ENCODE assay signal across 8 cellular contexts in the genomic region with DNA sequence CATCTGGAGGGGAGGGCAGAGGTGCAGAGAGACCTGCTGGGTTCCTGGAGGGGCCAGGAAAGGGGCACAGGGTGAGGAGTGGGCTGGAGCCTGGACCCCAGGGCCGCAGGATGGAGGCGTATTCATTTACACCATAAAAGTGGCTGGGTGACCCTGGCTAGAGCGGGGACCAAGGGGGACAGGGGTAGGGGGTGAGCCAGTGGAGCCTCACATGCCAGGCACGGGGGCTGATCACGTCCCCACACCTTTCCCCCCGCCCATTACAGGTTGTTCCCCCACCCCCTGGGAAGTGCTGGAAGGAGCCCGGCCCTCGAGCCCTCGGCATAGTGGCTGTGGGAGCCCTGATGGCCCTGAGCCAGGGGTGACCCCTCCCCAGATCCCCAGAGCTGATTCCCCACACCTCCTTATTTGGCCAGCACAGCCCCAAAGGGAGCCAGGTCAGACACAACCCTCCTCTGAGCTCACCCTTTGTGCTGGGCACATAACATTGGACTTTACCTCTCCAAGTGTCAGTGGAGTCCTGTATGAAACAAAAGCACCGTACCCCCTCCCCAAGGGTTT. TPM values are rescaled to one million over a fixed set of nuclear protein-coding genes. Genes with fewer than 3 reads are reported as not detected.
A peak's percentile ranks its signal among the peaks of the same experiment; 100 is the strongest.
DNase-seq lines count a peak whose midpoint lies in the region; ATAC-seq and TF ChIP-seq lines count a peak whose summit lies in the region.

No MANE protein-coding gene starts in this region.

- H3K36me3 ChIP-seq in testis (ENCODE audit: low read depth, missing control alignments): no peaks in the 10 kb centered on the region

- no peaks in the 10 kb centered on the region for H3K27me3 ChIP-seq in testis

- peaks cover 24% of the 10 kb centered on the region for H3K4me1 ChIP-seq in testis

- no peak for ATAC-seq in GM19467 (IDR thresholded peaks at IDR 0.05; ENCODE audit: unreplicated experiment)

- CTCF ChIA-PET in activated CD4-positive, alpha-beta T cell treated with anti-CD3 and anti-CD28 coated beads, Interleukin-2, amount 10 ng/mL, durations not matched to agents 7 days and 5 days (lab: Charles Lee): interaction anchor here (0.6 to 1.3 kb wide), 3 partner anchors 20 to 247 kb away, joined by 3 read pairs; a partner anchor contains a TSS
- CTCF ChIA-PET in activated CD4-positive, alpha-beta memory T cell treated with anti-CD3 and anti-CD28 coated beads, Interleukin-2, amount 10 ng/mL, durations not matched to agents 7 days and 5 days (lab: Charles Lee): interaction anchor here (0.6 to 0.8 kb wide), 2 partner anchors 58 to 167 kb away, joined by 3 read pairs; no protein-coding TSS in a partner anchor

- POLR2A ChIA-PET in activated CD4-positive, alpha-beta T cell treated with anti-CD3 and anti-CD28 coated beads, Interleukin-2, amount 10 ng/mL, durations not matched to agents 7 days and 5 days (lab: Charles Lee): no interaction called here
- POLR2A ChIA-PET in activated CD4-positive, alpha-beta memory T cell treated with anti-CD3 and anti-CD28 coated beads, Interleukin-2, amount 10 ng/mL, durations not matched to agents 7 days and 5 days (lab: Charles Lee): interaction anchor here (0.7 to 6.4 kb wide), 3 partner anchors 10 to 233 kb away, joined by 3 to 63 read pairs (median 7); a partner anchor contains a TSS

- peaks cover 31% of the 10 kb centered on the region for H3K4me1 Mint-ChIP-seq in activated CD4-positive, alpha-beta T cell treated with anti-CD3 and anti-CD28 coated beads, Interleukin-2, amount 10 ng/mL, durations not matched to agents 7 days and 5 days
- peaks cover 40% of the 10 kb centered on the region for H3K4me1 Mint-ChIP-seq in activated CD4-positive, alpha-beta memory T cell treated with anti-CD3 and anti-CD28 coated beads, Interleukin-2, amount 10 ng/mL, durations not matched to agents 7 days and 5 days
- H3K4me1 Mint-ChIP-seq in immature natural killer cell: peaks cover 34 to 46% of the 10 kb centered on the region in 2 donors

- H3K36me3 Mint-ChIP-seq in activated CD4-positive, alpha-beta T cell treated with anti-CD3 and anti-CD28 coated beads, Interleukin-2, amount 10 ng/mL, durations not matched to agents 7 days and 5 days (ENCODE audit: low read depth): peaks cover 3% of the 10 kb centered on the region
- peaks cover 19% of the 10 kb centered on the region for H3K36me3 Mint-ChIP-seq in activated CD4-positive, alpha-beta memory T cell treated with anti-CD3 and anti-CD28 coated beads, Interleukin-2, amount 10 ng/mL, durations not matched to agents 7 days and 5 days (ENCODE audit: low read depth)
- no peaks in the 10 kb centered on the region for H3K36me3 Mint-ChIP-seq in immature natural killer cell

- TF ChIP-seq CTCF in testis (IDR thresholded peaks at IDR 0.05): no peak

- TF ChIP-seq POLR2A in testis (IDR thresholded peaks at IDR 0.05): no peak

- H3K27me3 Mint-ChIP-seq in activated CD4-positive, alpha-beta T cell treated with anti-CD3 and anti-CD28 coated beads, Interleukin-2, amount 10 ng/mL, durations not matched to agents 7 days and 5 days: no peaks in the 10 kb centered on the region
- H3K27me3 Mint-ChIP-seq in activated CD4-positive, alpha-beta memory T cell treated with anti-CD3 and anti-CD28 coated beads, Interleukin-2, amount 10 ng/mL, durations not matched to agents 7 days and 5 days: no peaks in the 10 kb centered on the region
- peaks cover 0 to 10% (median 3%) of the 10 kb centered on the region in 3 donors for H3K27me3 Mint-ChIP-seq in immature natural killer cell (ENCODE audit: low read depth in 3 of 3)

- peak overlapping the region; percentile 90 for H3K27ac Mint-ChIP-seq in activated CD4-positive, alpha-beta T cell treated with anti-CD3 and anti-CD28 coated beads, Interleukin-2, amount 10 ng/mL, durations not matched to agents 7 days and 5 days
- H3K27ac Mint-ChIP-seq in activated CD4-positive, alpha-beta memory T cell treated with anti-CD3 and anti-CD28 coated beads, Interleukin-2, amount 10 ng/mL, durations not matched to agents 7 days and 5 days: peak overlapping the region; percentile 91
- peak overlapping the region; percentile 87 to 97 (median 94) for H3K27ac Mint-ChIP-seq in immature natural killer cell

- no peak for DNase-seq in activated CD4-positive, alpha-beta T cell treated with anti-CD3 and anti-CD28 coated beads, Interleukin-2, amount 10 ng/mL, durations not matched to agents 7 days and 5 days
- DNase-seq in activated CD4-positive, alpha-beta T cell treated with anti-CD3 and anti-CD28 coated beads for 48 hours: no peak
- DNase-seq in activated CD4-positive, alpha-beta memory T cell treated with anti-CD3 and anti-CD28 coated beads, Interleukin-2, amount 10 ng/mL, durations not matched to agents 7 days and 5 days: peak; percentile 25
- DNase-seq in immature natural killer cell (peak in 1 of 3 donors; percentile 8), testis (no peak), islet precursor cell (no peak)
- no peak for DNase-seq in stimulated activated CD4-positive, alpha-beta T cell treated with anti-CD3 and anti-CD28 coated beads, Interleukin-15, amount 100 ng/mL, for 24 hours

- no peaks in the 10 kb centered on the region for H3K9me3 Mint-ChIP-seq in activated CD4-positive, alpha-beta T cell treated with anti-CD3 and anti-CD28 coated beads, Interleukin-2, amount 10 ng/mL, durations not matched to agents 7 days and 5 days
- no peaks in the 10 kb centered on the region for H3K9me3 Mint-ChIP-seq in activated CD4-positive, alpha-beta memory T cell treated with anti-CD3 and anti-CD28 coated beads, Interleukin-2, amount 10 ng/mL, durations not matched to agents 7 days and 5 days
- H3K9me3 Mint-ChIP-seq in immature natural killer cell: no peaks in the 10 kb centered on the region

- peak overlapping the region; percentile 76 to 87 for H3K27ac ChIP-seq in testis

- intact Hi-C loops in testis (cut with DNase I; ENCODE audit: low total_unique reads): no loop called here

- peak overlapping the region; percentile 58 to 67 for H3K4me3 ChIP-seq in testis

- no peaks in the 10 kb centered on the region for H3K9me3 ChIP-seq in testis

- 72% methylated on average over 10 of the region's 10 CpGs; no CpG with 5 or more reads in 1 of the 2 donors for WGBS in testis, 2 donors

- peak overlapping the region; percentile 83 for H3K4me3 Mint-ChIP-seq in activated CD4-positive, alpha-beta T cell treated with anti-CD3 and anti-CD28 coated beads, Interleukin-2, amount 10 ng/mL, durations not matched to agents 7 days and 5 days
- peak overlapping the region; percentile 89 for H3K4me3 Mint-ChIP-seq in activated CD4-positive, alpha-beta memory T cell treated with anti-CD3 and anti-CD28 coated beads, Interleukin-2, amount 10 ng/mL, durations not matched to agents 7 days and 5 days
- H3K4me3 Mint-ChIP-seq in immature natural killer cell: peak overlapping the region; percentile 90 to 94 (median 93)

RNA-seq across cellular contexts. Expression of a gene that starts 0.8 kb away (rescaled TPM):
- 100 to 1,000 TPM; 286 to 316 TPM for total RNA-seq in activated CD4-positive, alpha-beta T cell treated with anti-CD3 and anti-CD28 coated beads, Interleukin-2, amount 10 ng/mL, durations not matched to agents 7 days and 5 days
- total RNA-seq in activated CD4-positive, alpha-beta memory T cell treated with anti-CD3 and anti-CD28 coated beads, Interleukin-2, amount 10 ng/mL, durations not matched to agents 7 days and 5 days: 100 to 1,000 TPM; 295 TPM
- polyA plus RNA-seq in immature natural killer cell (100 to 1,000 TPM in 1 of 3 donors, 10 to 100 TPM in 2; 93.0 to 132 (median 93.3) TPM), testis (ENCODE audit: insufficient read depth, low read depth, low replicate concordance) (22.2 TPM)
- total RNA-seq in testis: 10 to 100 TPM; 52.8 to 53.6 TPM

RNA-seq across cellular contexts. Expression of a gene that starts 9.1 kb away (rescaled TPM):
- 100 to 1,000 TPM; 116 to 138 TPM for total RNA-seq in activated CD4-positive, alpha-beta T cell treated with anti-CD3 and anti-CD28 coated beads, Interleukin-2, amount 10 ng/mL, durations not matched to agents 7 days and 5 days
- total RNA-seq in activated CD4-positive, alpha-beta memory T cell treated with anti-CD3 and anti-CD28 coated beads, Interleukin-2, amount 10 ng/mL, durations not matched to agents 7 days and 5 days: 100 to 1,000 TPM; 112 to 128 TPM
- polyA plus RNA-seq in immature natural killer cell (100 to 1,000 TPM; 204 to 258 (median 215) TPM), testis (ENCODE audit: insufficient read depth, low read depth, low replicate concordance) (149 TPM)
- 100 to 1,000 TPM; 184 to 196 TPM for total RNA-seq in testis

RNA-seq across cellular contexts. Expression of a gene that starts 29.5 kb away (rescaled TPM):
- total RNA-seq in activated CD4-positive, alpha-beta T cell treated with anti-CD3 and anti-CD28 coated beads, Interleukin-2, amount 10 ng/mL, durations not matched to agents 7 days and 5 days: under 1 TPM in 1 of 2 experiments, not detected in 1; 0.15 TPM
- total RNA-seq in activated CD4-positive, alpha-beta memory T cell treated with anti-CD3 and anti-CD28 coated beads, Interleukin-2, amount 10 ng/mL, durations not matched to agents 7 days and 5 days: not detected
- 1 to 10 TPM in 2 of 3 donors, not detected in 1; 3.4 to 3.8 TPM for polyA plus RNA-seq in immature natural killer cell
- total RNA-seq in testis: 1 to 10 TPM; 4.4 to 5.3 TPM
- 8.1 TPM for polyA plus RNA-seq in testis (ENCODE audit: insufficient read depth, low read depth, low replicate concordance)

RNA-seq across cellular contexts. Expression of a gene that starts 35.7 kb away (rescaled TPM):
- total RNA-seq in activated CD4-positive, alpha-beta T cell treated with anti-CD3 and anti-CD28 coated beads, Interleukin-2, amount 10 ng/mL, durations not matched to agents 7 days and 5 days: 10 to 100 TPM; 32.6 to 34.3 TPM
- 10 to 100 TPM; 41.7 to 42.0 TPM for total RNA-seq in activated CD4-positive, alpha-beta memory T cell treated with anti-CD3 and anti-CD28 coated beads, Interleukin-2, amount 10 ng/mL, durations not matched to agents 7 days and 5 days
- polyA plus RNA-seq in immature natural killer cell: 10 to 100 TPM; 29.7 to 42.7 (median 38.6) TPM
- 10 to 100 TPM in 1 of 2 donors, 1 to 10 TPM in 1; 5.3 to 12.3 TPM for total RNA-seq in testis
- 7.9 TPM for polyA plus RNA-seq in testis (ENCODE audit: insufficient read depth, low read depth, low replicate concordance)

Comparison
In these comparisons a context has a peak if more than half of its experiments do, and no peak if none do; other contexts are left out.
1. RNA of a gene that starts 0.8 kb away (total RNA-seq): 286 to 316 TPM in activated CD4-positive, alpha-beta T cell treated with anti-CD3 and anti-CD28 coated beads, Interleukin-2, amount 10 ng/mL, durations not matched to agents 7 days and 5 days and 295 TPM in activated CD4-positive, alpha-beta memory T cell treated with anti-CD3 and anti-CD28 coated beads, Interleukin-2, amount 10 ng/mL, durations not matched to agents 7 days and 5 days; 52.8 to 53.6 TPM in testis; every median in the first group is over 4 times any median in the second.
2. RNA of a gene that starts 29.5 kb away (total RNA-seq): 4.4 to 5.3 TPM in testis; 0.15 TPM in activated CD4-positive, alpha-beta T cell treated with anti-CD3 and anti-CD28 coated beads, Interleukin-2, amount 10 ng/mL, durations not matched to agents 7 days and 5 days and not detected in activated CD4-positive, alpha-beta memory T cell treated with anti-CD3 and anti-CD28 coated beads, Interleukin-2, amount 10 ng/mL, durations not matched to agents 7 days and 5 days; every median in the first group is over 4 times any median in the second.
3. Peak in every context shown above with its lines, with median percentiles within 50 percentile points of each other: H3K27ac Mint-ChIP-seq and H3K4me3 Mint-ChIP-seq.